14 cellular contexts compared by ENCODE assay signal in the genomic region with DNA sequence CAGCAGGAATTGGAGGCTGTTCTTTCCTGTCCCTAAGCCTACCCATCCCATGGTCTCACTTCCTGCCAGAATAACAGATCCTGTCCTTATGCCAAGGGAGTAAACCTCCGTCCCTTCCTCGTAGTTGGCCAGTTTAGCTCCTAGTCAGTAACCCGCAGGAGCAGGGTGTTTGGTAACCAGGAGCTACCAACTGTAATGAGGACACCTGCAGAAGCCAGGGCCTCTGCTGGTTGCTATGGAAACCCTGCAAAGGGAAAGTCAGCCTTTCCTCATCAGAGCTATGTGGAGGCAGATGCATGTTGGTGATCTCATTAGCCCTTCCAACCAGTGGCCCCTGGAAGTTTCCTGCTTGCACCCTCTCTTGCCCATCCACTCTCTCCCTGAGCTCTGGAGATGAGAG.
DNase-seq lines count a peak whose midpoint lies in the region; ATAC-seq, FAIRE-seq and TF ChIP-seq lines count a peak whose summit lies in the region.
"Had no signal": no experiment of that assay in that cellular context is flagged by ENCODE, and none has a peak within 500 bp of the region (broad histone marks: within the 10 kb centered on the region; RNA-seq: fewer than 3 reads in every experiment).

No MANE protein-coding gene starts in this region.

- TF ChIP-seq CTCF in RWPE1 (conservative IDR thresholded peaks at IDR 0.05; ENCODE audit: low read depth): no peak
- TF ChIP-seq CTCF in activated CD8-positive, alpha-beta T cell treated with anti-CD3 and anti-CD28 coated beads for 36 hours (IDR thresholded peaks at IDR 0.05): no peak

- no peaks in the 10 kb centered on the region for H3K4me1 ChIP-seq in effector memory CD4-positive, alpha-beta T cell (ENCODE audit: control insufficient read depth, insufficient read depth, low read length, poor library complexity, severe bottlenecking)
- H3K4me1 ChIP-seq: spleen had no signal

- no peaks in the 10 kb centered on the region for H3K36me3 ChIP-seq in effector memory CD4-positive, alpha-beta T cell (ENCODE audit: control insufficient read depth, insufficient read depth, low read length)
- H3K36me3 ChIP-seq: spleen had no signal

- H3K27ac Mint-ChIP-seq in activated CD8-positive, alpha-beta T cell treated with anti-CD3 and anti-CD28 coated beads for 36 hours: no peak overlapping the region
- H3K27ac Mint-ChIP-seq: B cell had no signal

- CTCF ChIA-PET in RWPE1 (lab: Yijun Ruan, JAX): interaction anchor here (0.6 kb wide), 1 partner anchor 384 kb away, joined by 3 read pairs; no protein-coding TSS in a partner anchor
- CTCF ChIA-PET in activated CD8-positive, alpha-beta T cell treated with anti-CD3 and anti-CD28 coated beads for 36 hours (lab: Charles Lee): no interaction called here

- no peaks in the 10 kb centered on the region for H3K27me3 ChIP-seq in effector memory CD4-positive, alpha-beta T cell (replicated peaks; ENCODE audit: control insufficient read depth, insufficient read depth, low read length, poor library complexity, severe bottlenecking)

- DNase-seq in DMS153 treated with DMSO at 0.1 percent for 48 hours (lab: John Stamatoyannopoulos, UW; ENCODE audit: unreplicated experiment): peak; percentile 65
- peak; percentile 78 for DNase-seq in NCI-H1105 (lab: John Stamatoyannopoulos, UW)
- peak; percentile 40 for DNase-seq in RWPE1 (ENCODE audit: low spot score)
- no peak for DNase-seq in NOMO-1 (lab: John Stamatoyannopoulos, UW; ENCODE audit: unreplicated experiment in 2 of 2)
- no peak for DNase-seq in activated CD8-positive, alpha-beta T cell treated with anti-CD3 and anti-CD28 coated beads for 36 hours
- no peak for DNase-seq in effector memory CD4-positive, alpha-beta T cell
- no peak for DNase-seq in DMS114 treated with DMSO at 0.1 percent for 48 hours (lab: John Stamatoyannopoulos, UW; ENCODE audit: unreplicated experiment)
- DNase-seq: amniotic stem cell, spleen had no signal

- POLR2A ChIA-PET in RWPE1 (lab: Yijun Ruan, JAX; ENCODE audit: low non-redundant PET): no interaction called here
- POLR2A ChIA-PET in activated CD8-positive, alpha-beta T cell treated with anti-CD3 and anti-CD28 coated beads for 36 hours (lab: Charles Lee): no interaction called here

- H3K9me3 ChIP-seq in effector memory CD4-positive, alpha-beta T cell (ENCODE audit: control insufficient read depth, low read length): no peaks in the 10 kb centered on the region

- no peak overlapping the region for H3K4me3 Mint-ChIP-seq in activated CD8-positive, alpha-beta T cell treated with anti-CD3 and anti-CD28 coated beads for 36 hours
- H3K4me3 Mint-ChIP-seq: B cell had no signal

- peak overlapping the region; percentile 25 for H3K27ac ChIP-seq in RWPE1
- no peak overlapping the region for H3K27ac ChIP-seq in effector memory CD4-positive, alpha-beta T cell (ENCODE audit: insufficient read depth, low read length, poor library complexity, severe bottlenecking)
- H3K27ac ChIP-seq: spleen had no signal

- no peaks in the 10 kb centered on the region for H3K4me1 Mint-ChIP-seq in activated CD8-positive, alpha-beta T cell treated with anti-CD3 and anti-CD28 coated beads for 36 hours (ENCODE audit: low read depth)
- H3K4me1 Mint-ChIP-seq: B cell had no signal

- ATAC-seq in activated CD8-positive, alpha-beta T cell treated with anti-CD3 and anti-CD28 coated beads for 36 hours: no peak
- ATAC-seq: Right ventricle myocardium inferior had no signal

- intact Hi-C loops in activated CD8-positive, alpha-beta T cell treated with anti-CD3 and anti-CD28 coated beads for 36 hours (cut with micrococcal nuclease): no loop called here

- no peak overlapping the region for H3K4me3 ChIP-seq in effector memory CD4-positive, alpha-beta T cell (ENCODE audit: insufficient read depth, low read depth, low read length, poor library complexity, severe bottlenecking)
- H3K4me3 ChIP-seq: spleen had no signal

- no peaks in the 10 kb centered on the region for H3K36me3 Mint-ChIP-seq in activated CD8-positive, alpha-beta T cell treated with anti-CD3 and anti-CD28 coated beads for 36 hours (ENCODE audit: low read depth)

- no peaks in the 10 kb centered on the region for H3K9me3 Mint-ChIP-seq in activated CD8-positive, alpha-beta T cell treated with anti-CD3 and anti-CD28 coated beads for 36 hours

- FAIRE-seq in islet of Langerhans (lab: Jason Lieb, UNC): peak; percentile 97
- FAIRE-seq: endothelial cell of umbilical vein, H54 had no signal

- H3K27me3 Mint-ChIP-seq in activated CD8-positive, alpha-beta T cell treated with anti-CD3 and anti-CD28 coated beads for 36 hours: peaks cover 5% of the 10 kb centered on the region

Comparison
In these comparisons a context has a peak if more than half of its experiments do, and no peak if none do; other contexts are left out.
1. DNase-seq: peak in DMS153 treated with DMSO at 0.1 percent for 48 hours (single experiment), NCI-H1105 (single experiment) and RWPE1 (single experiment); none in NOMO-1 (0 of 2), activated CD8-positive, alpha-beta T cell treated with anti-CD3 and anti-CD28 coated beads for 36 hours (single experiment), effector memory CD4-positive, alpha-beta T cell (0 of 3) and DMS114 treated with DMSO at 0.1 percent for 48 hours (single experiment).